In genomic region chr22:50060441-50061140, GRCh38 we compare ENCODE assay signal across 1 cellular context.
TF ChIP-seq lines count a peak whose summit lies in the region.

No MANE protein-coding gene starts in this region.

TF ChIP-seq in HepG2, 621 proteins besides CTCF, POLR2A, EP300 and RAD21:
- TF ChIP-seq ZNF326 (CRISPR knock-in tag; IDR thresholded peaks at IDR 0.05; ENCODE audit: borderline replicate concordance) (no peak), HNRNPL (IDR thresholded peaks at IDR 0.05; ENCODE audit: low read depth, low read length) (peak; percentile 79; the same call in 1 of the 2 replicates), ELF3 (CRISPR knock-in tag; IDR thresholded peaks at IDR 0.05) (no peak), SNAPC5 (CRISPR knock-in tag; IDR thresholded peaks at IDR 0.05; ENCODE audit: borderline replicate concordance) (no peak), MNT (IDR thresholded peaks at IDR 0.05) (peak; percentile 86), ZBTB42 (CRISPR knock-in tag; IDR thresholded peaks at IDR 0.05) (no peak), TEAD3 (CRISPR knock-in tag; optimal IDR thresholded peaks at IDR 0.05; ENCODE audit: borderline replicate concordance) (no peak), ZNF383 (CRISPR knock-in tag; IDR thresholded peaks at IDR 0.05; ENCODE audit: borderline replicate concordance) (no peak), ASH2L (IDR thresholded peaks at IDR 0.05; ENCODE audit: insufficient read length, low read depth, low read length) (no peak), ADNP (CRISPR knock-in tag; IDR thresholded peaks at IDR 0.05) (no peak), NFRKB (IDR thresholded peaks at IDR 0.05) (no peak), ZFP37 (CRISPR knock-in tag; IDR thresholded peaks at IDR 0.05; ENCODE audit: borderline replicate concordance) (no peak), NFE2L2 (IDR thresholded peaks at IDR 0.05; ENCODE audit: low read length) (no peak), POLR2G (IDR thresholded peaks at IDR 0.05; ENCODE audit: low read depth, low read length) (no peak), ZNF274 (CRISPR knock-in tag; IDR thresholded peaks at IDR 0.05) (no peak), ZNF207 (IDR thresholded peaks at IDR 0.05; ENCODE audit: borderline replicate concordance) (no peak), GABPB1 (CRISPR knock-in tag; IDR thresholded peaks at IDR 0.05) (no peak), ZSCAN21 (CRISPR knock-in tag; IDR thresholded peaks at IDR 0.05; ENCODE audit: borderline replicate concordance) (no peak), RFXAP (CRISPR knock-in tag; IDR thresholded peaks at IDR 0.05; ENCODE audit: borderline replicate concordance) (no peak), EHMT2 (IDR thresholded peaks at IDR 0.05; ENCODE audit: borderline replicate concordance, low read depth, low read length) (no peak), EZH2 (conservative IDR thresholded peaks at IDR 0.05; ENCODE audit: low read depth, low read length) (0 out of 2 replicates have a peak, but pooled peaks have one; percentile 34), ZNF256 (CRISPR knock-in tag; conservative IDR thresholded peaks at IDR 0.05) (no peak), HIC2 (CRISPR knock-in tag; IDR thresholded peaks at IDR 0.05; ENCODE audit: low read depth) (peak; percentile 29; the same call in 1 of the 2 replicates)
